ENCODE assay signal across 10 cellular contexts in genomic region chr14:54651018-54651351, GRCh38.
DNase-seq lines count a peak whose midpoint lies in the region; ATAC-seq and TF ChIP-seq lines count a peak whose summit lies in the region.
"Had no signal": no experiment of that assay in that cellular context is flagged by ENCODE, and none has a peak within 500 bp of the region (broad histone marks: within the 10 kb centered on the region; RNA-seq: fewer than 3 reads in every experiment).

No MANE protein-coding gene starts in this region.

- H3K27me3 Mint-ChIP-seq in T-cell = peaks cover 25 to 31% of the 10 kb centered on the region in 2 donors
- H3K27me3 Mint-ChIP-seq: brain had no signal

- H3K27ac ChIP-seq in PC-9 = peak overlapping the region; percentile 96
- H3K27ac ChIP-seq in ectodermal cell (ENCODE audit: insufficient read depth, low read depth, low read length, poor library complexity, severe bottlenecking) = peak overlapping the region; percentile 65
- peak overlapping the region; percentile 82 to 88 (median 84) for H3K27ac ChIP-seq in transverse colon
- no peak overlapping the region for H3K27ac ChIP-seq in RWPE1

- no TSS peak for BruUV-seq in PC-9 (replicated peaks; lab: Mats Ljungman, UMichigan)

- H3K4me3 Mint-ChIP-seq in T-cell = no peak overlapping the region
- H3K4me3 Mint-ChIP-seq: stimulated activated naive CD8-positive, alpha-beta T cell treated with anti-CD3 and anti-CD28 coated beads, Interleukin-15, amount 100 ng/mL, for 72 hours had no signal

- no peak for TF ChIP-seq POLR2A in transverse colon (IDR thresholded peaks at IDR 0.05)

- H3F3A ChIP-seq in PC-9 (ENCODE audit: insufficient read depth, low read depth) = peaks cover 41% of the 10 kb centered on the region

- TF ChIP-seq CTCF in PC-9 (conservative IDR thresholded peaks at IDR 0.05) (no peak), transverse colon (IDR thresholded peaks at IDR 0.05) (no peak), RWPE1 (conservative IDR thresholded peaks at IDR 0.05; ENCODE audit: low read depth) (no peak)

- H4K20me1 ChIP-seq in PC-9 (ENCODE audit: insufficient read depth) = no peaks in the 10 kb centered on the region

- TF ChIP-seq EP300 in transverse colon (IDR thresholded peaks at IDR 0.05; ENCODE audit: low read depth) = no peak

- DNase-seq in PC-9 = peak in 1 of 2 experiments; percentile 43
- peak; percentile 45 for DNase-seq in myocyte (ENCODE audit: low read depth)
- DNase-seq in transverse colon = no peak
- no peak for DNase-seq in SW480 (ENCODE audit: low spot score)
- no peak for DNase-seq in T-cell
- no peak for DNase-seq in RWPE1 (ENCODE audit: low spot score)
- DNase-seq: stimulated activated naive CD8-positive, alpha-beta T cell treated with anti-CD3 and anti-CD28 coated beads, Interleukin-15, amount 100 ng/mL, for 72 hours; T-helper 9 cell had no signal

- CTCF ChIA-PET in PC-9 (lab: Charles Lee) (no interaction called here), T-cell (lab: Charles Lee) (no interaction called here), RWPE1 (lab: Yijun Ruan, JAX) (interaction anchor here (0.5 kb wide), 1 partner anchor 67 kb away, joined by 3 read pairs; no protein-coding TSS in a partner anchor)

- H3K4me1 ChIP-seq in PC-9 (replicated peaks; ENCODE audit: insufficient read depth) (peaks cover 64% of the 10 kb centered on the region), ectodermal cell (ENCODE audit: control insufficient read depth, insufficient read depth, low read length) (peaks cover 37% of the 10 kb centered on the region), transverse colon (peaks cover 3 to 50% (median 15%) of the 10 kb centered on the region in 4 donors)

- no peaks in the 10 kb centered on the region for H3K9me3 Mint-ChIP-seq in T-cell
- H3K9me3 Mint-ChIP-seq: brain; stimulated activated naive CD8-positive, alpha-beta T cell treated with anti-CD3 and anti-CD28 coated beads, Interleukin-15, amount 100 ng/mL, for 72 hours had no signal

- H3K9me2 ChIP-seq in PC-9 (ENCODE audit: insufficient read depth) = no peaks in the 10 kb centered on the region

- H3K79me2 ChIP-seq in PC-9 (ENCODE audit: low read depth) = peaks cover 38% of the 10 kb centered on the region; the same call in 1 of the 2 replicates

- no peaks in the 10 kb centered on the region for H3K36me3 Mint-ChIP-seq in T-cell
- H3K36me3 Mint-ChIP-seq: brain had no signal

- H3K27me3 ChIP-seq in PC-9 (ENCODE audit: insufficient read depth, low read depth) (no peaks in the 10 kb centered on the region), ectodermal cell (ENCODE audit: control insufficient read depth, insufficient read depth, low read length, poor library complexity, severe bottlenecking) (no peaks in the 10 kb centered on the region), transverse colon (no peaks in the 10 kb centered on the region)

- H3K4me3 ChIP-seq in PC-9 (peak overlapping the region; percentile 21; the same call in 1 of the 2 replicates), ectodermal cell (ENCODE audit: insufficient read depth, low read depth, low read length) (no peak overlapping the region), transverse colon (no peak overlapping the region)

- H3K9me3 ChIP-seq in PC-9 (ENCODE audit: insufficient read depth, low read depth) (no peaks in the 10 kb centered on the region), ectodermal cell (ENCODE audit: control insufficient read depth, low read length) (no peaks in the 10 kb centered on the region), transverse colon (no peaks in the 10 kb centered on the region)

- WGBS in ectodermal cell, 2 experiments = 53 to 72% methylated on average over 3 to 4 of the region's 4 CpGs
- 46 to 66% methylated on average over 4 of the region's 4 CpGs for WGBS in transverse colon (ENCODE audit: low coverage in 1 of 2), 2 donors

- no peak overlapping the region for H2AFZ ChIP-seq in PC-9

- H3K27ac Mint-ChIP-seq in T-cell = no peak overlapping the region
- H3K27ac Mint-ChIP-seq: stimulated activated naive CD8-positive, alpha-beta T cell treated with anti-CD3 and anti-CD28 coated beads, Interleukin-15, amount 100 ng/mL, for 72 hours had no signal

- POLR2A ChIA-PET in PC-9 (lab: Charles Lee; ENCODE audit: unreplicated experiment) = interaction anchor here (0.5 to 0.7 kb wide), 4 partner anchors 17 to 803 kb away, joined by 3 to 8 read pairs (median 6); partner anchors contain the start of gene SAMD4A
- POLR2A ChIA-PET in T-cell (lab: Charles Lee) = no interaction called here
- POLR2A ChIA-PET in RWPE1 (lab: Yijun Ruan, JAX; ENCODE audit: low non-redundant PET) = no interaction called here

- H3K4me1 Mint-ChIP-seq in T-cell = no peaks in the 10 kb centered on the region

- H3K4me2 ChIP-seq in PC-9 = peak overlapping the region; percentile 79

- H3K36me3 ChIP-seq in PC-9 (ENCODE audit: low read depth) (no peaks in the 10 kb centered on the region), ectodermal cell (ENCODE audit: control insufficient read depth, insufficient read depth, low read length) (no peaks in the 10 kb centered on the region), transverse colon (no peaks in the 10 kb centered on the region)

- in situ Hi-C loops in transverse colon (cut with MboI; ENCODE audit: low pct_ligation_motif_present in 1 of 4, low pct_unique_long_range_greater_than_20kb in 1 of 4, low sequenced_read_pairs in 3 of 4) = no loop called here

- intact Hi-C loops in PC-9 (cut with micrococcal nuclease; ENCODE audit: unreplicated experiment) = loop anchor here (10.0 kb wide), 1 partner anchor 166 kb away; the partner anchor contains the start of gene GMFB
- intact Hi-C loops in transverse colon (cut with DNase I; ENCODE audit: low total_unique reads) = no loop called here

- no peak for ATAC-seq in T-cell (replicated peaks in 1 of 4)
- ATAC-seq: stimulated activated naive CD8-positive, alpha-beta T cell treated with anti-CD3 and anti-CD28 coated beads, Interleukin-15, amount 100 ng/mL, for 72 hours had no signal
